30 cellular contexts compared by ENCODE assay signal in the genomic region with DNA sequence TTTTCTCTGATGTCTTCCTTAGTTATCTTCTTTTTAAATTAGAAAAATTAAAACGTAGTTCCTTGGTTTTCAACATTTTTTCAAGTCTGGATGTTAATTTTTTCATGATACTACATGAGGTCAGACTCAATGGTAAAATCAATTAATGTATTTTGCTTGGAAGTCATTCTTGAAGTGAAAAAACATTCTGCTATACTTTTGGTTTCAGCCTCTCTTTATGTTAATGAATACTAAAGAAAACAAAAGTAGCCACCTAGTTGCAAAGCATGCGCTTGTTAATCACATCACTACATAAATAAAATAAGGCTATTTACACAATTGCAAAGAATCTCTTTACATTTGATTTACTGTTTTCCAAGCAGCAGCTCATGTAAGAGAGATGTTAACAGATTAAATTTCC.
"Had no signal": no experiment of that assay in that cellular context is flagged by ENCODE, and none has a peak within 500 bp of the region (broad histone marks: within the 10 kb centered on the region; RNA-seq: fewer than 3 reads in every experiment).

No MANE protein-coding gene starts in this region.

- H3K4me2 ChIP-seq: SK-N-SH had no signal

- H3K4me3 ChIP-seq: ascending aorta, cardiac muscle cell, colonic mucosa, Peyer's patch, SJSA1 had no signal

- H3K9me2 ChIP-seq: SK-N-SH had no signal

- H3K27me3 Mint-ChIP-seq: activated CD4-positive, alpha-beta T cell treated with anti-CD3 and anti-CD28 coated beads, Interleukin-2, amount 10 ng/mL, durations not matched to agents 24 days and 14 days; activated CD8-positive, alpha-beta T cell treated with anti-CD3 and anti-CD28 coated beads for 36 hours; activated naive CD4-positive, alpha-beta T cell treated with anti-CD3 and anti-CD28 coated beads, Interleukin-2, amount 50 U/mL, for 24 hours; activated naive CD8-positive, alpha-beta T cell treated with anti-CD3 and anti-CD28 coated beads, Interleukin-2, amount 10 ng/mL, durations not matched to agents 7 days and 5 days; activated T-helper 17 cell treated with anti-CD3 and anti-CD28 coated beads, Interleukin-2, amount 50 U/mL, for 72 hours; central memory CD8-positive, alpha-beta T cell; dendritic cell treated with granulocyte-macrophage colony-stimulating factor and Interleukin-4, amounts not matched to agents 40 ng/mL and 50 ng/mL, for 4 days had no signal

- H3K9ac ChIP-seq: SK-N-SH had no signal

- H3K4me3 Mint-ChIP-seq: activated CD4-positive, alpha-beta T cell treated with anti-CD3 and anti-CD28 coated beads, Interleukin-2, amount 10 ng/mL, durations not matched to agents 24 days and 14 days; activated CD8-positive, alpha-beta T cell treated with anti-CD3 and anti-CD28 coated beads for 36 hours; activated naive CD4-positive, alpha-beta T cell treated with anti-CD3 and anti-CD28 coated beads, Interleukin-2, amount 50 U/mL, for 24 hours; activated naive CD8-positive, alpha-beta T cell treated with anti-CD3 and anti-CD28 coated beads, Interleukin-2, amount 10 ng/mL, durations not matched to agents 7 days and 5 days; activated T-cell treated with anti-CD3 and anti-CD28 coated beads, Interleukin-2, amount 50 U/mL, for 4 hours; activated T-helper 17 cell treated with anti-CD3 and anti-CD28 coated beads, Interleukin-2, amount 50 U/mL, for 72 hours; central memory CD8-positive, alpha-beta T cell; dendritic cell treated with granulocyte-macrophage colony-stimulating factor and Interleukin-4, amounts not matched to agents 40 ng/mL and 50 ng/mL, for 4 days; T-helper 1 cell treated with Interleukin-12 subunit alpha and Interleukin-12 subunit beta and Interleukin-4 antibody, amounts not matched to agents 30 μg/mL and 1 μg/mL, for 36 hours; T-helper 2 cell treated with Interferon-gamma antibody and Interleukin-4, amounts not matched to agents 5 μg/mL and 100 μg/mL, for 36 hours had no signal

- H3K27ac Mint-ChIP-seq: activated CD4-positive, alpha-beta T cell treated with anti-CD3 and anti-CD28 coated beads, Interleukin-2, amount 10 ng/mL, durations not matched to agents 24 days and 14 days; activated CD8-positive, alpha-beta T cell treated with anti-CD3 and anti-CD28 coated beads for 36 hours; activated naive CD4-positive, alpha-beta T cell treated with anti-CD3 and anti-CD28 coated beads, Interleukin-2, amount 50 U/mL, for 24 hours; activated naive CD8-positive, alpha-beta T cell treated with anti-CD3 and anti-CD28 coated beads, Interleukin-2, amount 10 ng/mL, durations not matched to agents 7 days and 5 days; activated T-helper 17 cell treated with anti-CD3 and anti-CD28 coated beads, Interleukin-2, amount 50 U/mL, for 72 hours; dendritic cell treated with granulocyte-macrophage colony-stimulating factor and Interleukin-4, amounts not matched to agents 40 ng/mL and 50 ng/mL, for 4 days; T-helper 1 cell treated with Interleukin-12 subunit alpha and Interleukin-12 subunit beta and Interleukin-4 antibody, amounts not matched to agents 30 μg/mL and 1 μg/mL, for 36 hours; T-helper 2 cell treated with Interferon-gamma antibody and Interleukin-4, amounts not matched to agents 5 μg/mL and 100 μg/mL, for 36 hours had no signal

- DNase-seq: activated CD4-positive, alpha-beta T cell treated with anti-CD3 and anti-CD28 coated beads, Interleukin-2, amount 50 U/mL, for 4 hours; activated CD8-positive, alpha-beta T cell treated with anti-CD3 and anti-CD28 coated beads for 36 hours; activated gamma-delta T cell; activated naive CD4-positive, alpha-beta T cell treated with Interleukin-2 at 50 U/mL for 16 hours; activated naive CD8-positive, alpha-beta T cell treated with anti-CD3 and anti-CD28 coated beads, Interleukin-2, amount 10 ng/mL, durations not matched to agents 7 days and 5 days; activated T-cell treated with anti-CD3 and anti-CD28 coated beads, Interleukin-2, amount 50 U/mL, for 4 hours; amygdala; colonic mucosa; NCI-H1092; NCI-H1436 treated with DMSO at 0.1 percent for 48 hours; NCI-H1694 treated with DMSO at 0.1 percent for 48 hours; NCI-H2029; NCI-H345; NCI-H524 treated with DMSO at 0.1 percent for 48 hours; NK-92 treated with Interleukin-12 subunit alpha and Interleukin-12 subunit beta, amount 100 ng/mL, for 24 hours; PC-3; Peyer's patch; RPMI8226; SHP77 treated with DMSO at 0.1 percent for 48 hours; SK-N-SH had no signal

- H3K9me3 Mint-ChIP-seq: activated CD4-positive, alpha-beta T cell treated with anti-CD3 and anti-CD28 coated beads, Interleukin-2, amount 10 ng/mL, durations not matched to agents 24 days and 14 days; activated CD8-positive, alpha-beta T cell treated with anti-CD3 and anti-CD28 coated beads for 36 hours; activated naive CD4-positive, alpha-beta T cell treated with anti-CD3 and anti-CD28 coated beads, Interleukin-2, amount 50 U/mL, for 24 hours; activated naive CD8-positive, alpha-beta T cell treated with anti-CD3 and anti-CD28 coated beads, Interleukin-2, amount 10 ng/mL, durations not matched to agents 7 days and 5 days; activated T-cell treated with anti-CD3 and anti-CD28 coated beads, Interleukin-2, amount 50 U/mL, for 4 hours; activated T-helper 17 cell treated with anti-CD3 and anti-CD28 coated beads, Interleukin-2, amount 50 U/mL, for 72 hours; central memory CD8-positive, alpha-beta T cell; dendritic cell treated with granulocyte-macrophage colony-stimulating factor and Interleukin-4, amounts not matched to agents 40 ng/mL and 50 ng/mL, for 4 days; T-helper 1 cell treated with Interleukin-12 subunit alpha and Interleukin-12 subunit beta and Interleukin-4 antibody, amounts not matched to agents 30 μg/mL and 1 μg/mL, for 36 hours; T-helper 2 cell treated with Interferon-gamma antibody and Interleukin-4, amounts not matched to agents 5 μg/mL and 100 μg/mL, for 36 hours had no signal

- H3K4me1 ChIP-seq: ascending aorta, colonic mucosa, Peyer's patch, SJSA1 had no signal

- H3K4me1 Mint-ChIP-seq: activated naive CD4-positive, alpha-beta T cell treated with anti-CD3 and anti-CD28 coated beads, Interleukin-2, amount 50 U/mL, for 24 hours; activated T-helper 17 cell treated with anti-CD3 and anti-CD28 coated beads, Interleukin-2, amount 50 U/mL, for 72 hours; central memory CD8-positive, alpha-beta T cell had no signal

- ATAC-seq: activated CD8-positive, alpha-beta T cell treated with anti-CD3 and anti-CD28 coated beads for 36 hours; activated T-cell treated with anti-CD3 and anti-CD28 coated beads, Interleukin-2, amount 50 U/mL, for 4 hours; activated T-helper 17 cell treated with anti-CD3 and anti-CD28 coated beads, Interleukin-2, amount 50 U/mL, for 72 hours; PC-3 had no signal

- H3K27ac ChIP-seq: ascending aorta, cardiac muscle cell, colonic mucosa, Peyer's patch, SJSA1 had no signal

- H3K36me3 ChIP-seq: ascending aorta, cardiac muscle cell, colonic mucosa, Peyer's patch, SJSA1 had no signal

- H3K27me3 ChIP-seq: ascending aorta, cardiac muscle cell, colonic mucosa, Peyer's patch, SJSA1 had no signal

- H3K9me3 ChIP-seq: ascending aorta, colonic mucosa, Peyer's patch, SJSA1, SK-N-SH had no signal
